18 cellular contexts compared by ENCODE assay signal in genomic region chr1:87840772-87841171, GRCh38.
A peak's percentile ranks its signal among the peaks of the same experiment; 100 is the strongest.
DNase-seq lines count a peak whose midpoint lies in the region; ATAC-seq lines count a peak whose summit lies in the region.
"Had no signal": no experiment of that assay in that cellular context is flagged by ENCODE, and none has a peak within 500 bp of the region (broad histone marks: within the 10 kb centered on the region; RNA-seq: fewer than 3 reads in every experiment).

No MANE protein-coding gene starts in this region.

- DNase-seq in effector memory CD8-positive, alpha-beta T cell, result no peak
- DNase-seq in glomerular visceral epithelial cell (ENCODE audit: extremely low spot score) (no peak), NCI-H345 (lab: John Stamatoyannopoulos, UW) (no peak)
- no peak for DNase-seq in central memory CD4-positive, alpha-beta T cell
- DNase-seq: activated CD4-positive, CD25-positive, alpha-beta regulatory T cell; activated naive CD4-positive, alpha-beta T cell treated with Interleukin-2 at 50 U/mL for 16 hours; Calu3; dermis blood vessel endothelial cell; esophagus squamous epithelium; hypothalamus; left colon; NCI-H2081; NCI-H774; stimulated activated naive CD8-positive, alpha-beta T cell treated with anti-CD3 and anti-CD28 coated beads, Interleukin-15, amount 100 ng/mL, for 72 hours had no signal

- H3K9me3 Mint-ChIP-seq in effector memory CD8-positive, alpha-beta T cell, result no peaks in the 10 kb centered on the region
- H3K9me3 Mint-ChIP-seq: stimulated activated naive CD8-positive, alpha-beta T cell treated with anti-CD3 and anti-CD28 coated beads, Interleukin-15, amount 100 ng/mL, for 72 hours had no signal

- peak; percentile 99 for ATAC-seq in GM18861 (IDR thresholded peaks at IDR 0.05; ENCODE audit: unreplicated experiment)
- ATAC-seq in GM21381 (IDR thresholded peaks at IDR 0.05; ENCODE audit: unreplicated experiment), result peak; percentile 99
- ATAC-seq in HG02970 (IDR thresholded peaks at IDR 0.05; ENCODE audit: low FRiP score, unreplicated experiment), result peak; percentile 85
- ATAC-seq in HG03521 (IDR thresholded peaks at IDR 0.05; ENCODE audit: unreplicated experiment), result peak; percentile 96
- no peak for ATAC-seq in effector memory CD8-positive, alpha-beta T cell (replicated peaks)
- ATAC-seq: left colon; stimulated activated naive CD8-positive, alpha-beta T cell treated with anti-CD3 and anti-CD28 coated beads, Interleukin-15, amount 100 ng/mL, for 72 hours had no signal

- H3K4me3 Mint-ChIP-seq in effector memory CD8-positive, alpha-beta T cell, result no peak overlapping the region
- H3K4me3 Mint-ChIP-seq: stimulated activated naive CD8-positive, alpha-beta T cell treated with anti-CD3 and anti-CD28 coated beads, Interleukin-15, amount 100 ng/mL, for 72 hours had no signal

- H3K27ac Mint-ChIP-seq in effector memory CD8-positive, alpha-beta T cell, result no peak overlapping the region
- H3K27ac Mint-ChIP-seq: stimulated activated naive CD8-positive, alpha-beta T cell treated with anti-CD3 and anti-CD28 coated beads, Interleukin-15, amount 100 ng/mL, for 72 hours had no signal

- no peaks in the 10 kb centered on the region for H3K36me3 Mint-ChIP-seq in effector memory CD8-positive, alpha-beta T cell (ENCODE audit: insufficient read depth)

- H3K27me3 Mint-ChIP-seq in effector memory CD8-positive, alpha-beta T cell, result peaks cover 10 to 15% of the 10 kb centered on the region in 2 donors

- no peaks in the 10 kb centered on the region for H3K4me1 Mint-ChIP-seq in effector memory CD8-positive, alpha-beta T cell (ENCODE audit: low read depth in 2 of 2)
- H3K4me1 Mint-ChIP-seq: stimulated activated naive CD8-positive, alpha-beta T cell treated with anti-CD3 and anti-CD28 coated beads, Interleukin-15, amount 100 ng/mL, for 72 hours had no signal
